ENCODE assay signal across 8 cellular contexts in genomic region chr2:202634556-202635440, GRCh38. TPM values are rescaled to one million over a fixed set of nuclear protein-coding genes. Genes with fewer than 3 reads are reported as not detected.
DNase-seq lines count a peak whose midpoint lies in the region; ATAC-seq and TF ChIP-seq lines count a peak whose summit lies in the region.

TSS of gene FAM117B (plus strand) at chr2:202634969. CDS start at chr2:202635188, 219 bp downstream.

- no peaks in the 10 kb centered on the region for H3K36me3 ChIP-seq in lung (ENCODE audit: control insufficient read depth in 2 of 2, insufficient read depth in 2 of 2, low read length in 2 of 2)

- no peaks in the 10 kb centered on the region for H3K27me3 ChIP-seq in lung (ENCODE audit: control insufficient read depth, insufficient read depth)

- DNase-seq in COLO668 (lab: John Stamatoyannopoulos, UW; ENCODE audit: unreplicated experiment) (peak; percentile 99), GM20000 (ENCODE audit: low spot score) (peak; percentile 96), HS-5 (ENCODE audit: low read depth) (peak; percentile 82), NK-92 (lab: John Stamatoyannopoulos, UW; ENCODE audit: unreplicated experiment) (peak; percentile 92), lung (ENCODE audit: low spot score) (peak; percentile 98)
- DNase-seq in activated CD8-positive, alpha-beta memory T cell treated with anti-CD3 and anti-CD28 coated beads for 1 hour (ENCODE audit: extremely low read depth in 1 of 2, low read depth in 1 of 2): peak; percentile 96
- DNase-seq in effector CD4-positive, alpha-beta T cell: peak; percentile 99
- peak; percentile 96 to 99 (median 97) for DNase-seq in stimulated activated CD4-positive, alpha-beta T cell treated with anti-CD3 and anti-CD28 coated beads, TNF-alpha, amount 100 ng/mL, for 24 hours (ENCODE audit: low read depth in 3 of 3)

- H3K9me3 ChIP-seq in lung (ENCODE audit: control insufficient read depth in 2 of 2, insufficient read depth in 1 of 2, low read length in 1 of 2): no peaks in the 10 kb centered on the region

- TF ChIP-seq CTCF in GM20000 (IDR thresholded peaks at IDR 0.05; ENCODE audit: extremely low read depth, missing control alignments) (no peak), lung (IDR thresholded peaks at IDR 0.05; ENCODE audit: control extremely low read depth, extremely low read depth) (no peak)

- H3K4me1 ChIP-seq in lung (ENCODE audit: control insufficient read depth in 2 of 2, insufficient read depth in 2 of 2, low read length in 2 of 2): peaks cover 2 to 6% of the 10 kb centered on the region in 2 donors

- peak within 1 kb of the TSS; percentile 95 to 99 for H3K27ac ChIP-seq in lung (ENCODE audit: low read depth in 1 of 2, low read length in 1 of 2)

- ATAC-seq in lung (ENCODE audit: insufficient read depth, low FRiP score): peak; percentile 94

- WGBS in lung, 2 donors: 1% methylated on average over 56 to 83 of the region's 83 CpGs

- H3K4me3 ChIP-seq in lung: peak within 1 kb of the TSS; percentile 89

RNA-seq across cellular contexts. Expression of gene FAM117B, which starts in this region (rescaled TPM):
- 10 to 100 TPM in 1 of 2 donors, 1 to 10 TPM in 1; 6.6 to 19.9 TPM for total RNA-seq in lung
- polyA plus RNA-seq in lung: 1 to 10 TPM; 1.4 to 2.3 TPM

Comparison
In these comparisons a context has a peak if more than half of its experiments do, and no peak if none do; other contexts are left out.
1. Peak in every context shown above with its lines: DNase-seq, ATAC-seq, H3K4me3 ChIP-seq and H3K27ac ChIP-seq.